Comparison of ENCODE assay signal across 8 cellular contexts in the genomic region with DNA sequence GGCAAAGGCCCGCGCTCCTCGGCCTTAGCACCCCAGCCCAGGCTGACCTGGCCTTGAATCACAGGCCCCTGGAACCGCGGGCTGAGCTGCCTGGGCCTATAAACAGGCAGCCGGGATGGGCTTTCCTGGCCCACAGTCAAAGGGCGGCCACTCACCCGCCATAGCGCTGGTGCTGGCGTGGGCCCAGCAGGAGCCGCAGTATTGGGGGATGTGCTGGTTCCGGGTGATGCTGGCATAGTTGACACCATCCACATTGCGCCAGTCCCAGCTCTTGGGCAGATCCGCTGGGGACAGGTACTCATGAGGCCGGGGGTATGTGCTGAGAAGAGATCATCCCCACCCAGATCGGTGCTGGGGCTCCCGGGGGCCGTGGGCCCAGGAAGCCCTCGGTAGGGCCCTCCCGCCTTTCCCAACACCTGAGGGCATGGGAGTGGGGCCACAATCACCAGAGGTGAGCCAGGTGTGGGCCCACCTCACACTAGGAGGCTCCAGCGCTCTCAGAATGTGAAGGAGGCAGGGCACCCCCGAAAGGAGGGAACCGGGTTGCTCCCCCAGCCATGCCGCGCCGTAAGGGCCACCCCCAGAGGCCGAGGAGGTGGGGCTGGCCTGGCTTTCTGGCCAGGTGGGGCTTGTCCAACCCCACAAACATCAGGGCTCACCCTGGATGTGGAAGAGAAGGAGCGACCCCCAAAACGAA. TPM values are rescaled to one million over a fixed set of nuclear protein-coding genes. Genes with fewer than 3 reads are reported as not detected.
DNase-seq lines count a peak whose midpoint lies in the region; ATAC-seq and TF ChIP-seq lines count a peak whose summit lies in the region.

No MANE protein-coding gene starts in this region.

- peaks cover 23% of the 10 kb centered on the region for H3K4me1 Mint-ChIP-seq in WTC11

- H3K4me3 Mint-ChIP-seq in WTC11: peak overlapping the region; percentile 60

- peaks cover 20% of the 10 kb centered on the region for H3K4me1 ChIP-seq in GM23248 (ENCODE audit: insufficient read depth)

- H3K27me3 ChIP-seq in GM23248 (replicated peaks; ENCODE audit: insufficient read depth): no peaks in the 10 kb centered on the region

- H3K4me2 ChIP-seq in GM23248 (ENCODE audit: unreplicated experiment): peak overlapping the region; percentile 89

- no peak overlapping the region for H3K27ac Mint-ChIP-seq in WTC11

- no peaks in the 10 kb centered on the region for H4K20me1 ChIP-seq in GM23248 (ENCODE audit: insufficient read depth)

- POLR2A ChIA-PET in WTC11 (lab: Charles Lee): no interaction called here

- peaks cover 43% of the 10 kb centered on the region for H3K79me2 ChIP-seq in GM23248 (ENCODE audit: insufficient read depth)

- CTCF ChIA-PET in WTC11 (lab: Charles Lee): no interaction called here

- no peaks in the 10 kb centered on the region for H3K9me3 Mint-ChIP-seq in WTC11

- in situ Hi-C loops in GM23248 (cut with MboI): loop anchor here (25.0 kb wide), 1 partner anchor 769 kb away; the partner anchor contains the start of gene ANKRD60

- peak overlapping the region; percentile 91 for H3K9ac ChIP-seq in GM23248

- peak; percentile 4; the same call in 1 of the 2 replicates for ATAC-seq in WTC11
- ATAC-seq in HG02642 (IDR thresholded peaks at IDR 0.05; ENCODE audit: poor library complexity, unreplicated experiment): no peak
- ATAC-seq in GM21825 (IDR thresholded peaks at IDR 0.05; ENCODE audit: unreplicated experiment): no peak

- peak overlapping the region; percentile 81 for H3K4me3 ChIP-seq in GM23248

- H3F3A ChIP-seq in GM23248 (ENCODE audit: insufficient read depth): 0 out of 2 replicates have a peak, but pooled peaks cover 5% of the 10 kb centered on the region

- peaks cover 28% of the 10 kb centered on the region for H3K27me3 Mint-ChIP-seq in WTC11 (ENCODE audit: low read depth)

- H3K9me2 ChIP-seq in GM23248 (ENCODE audit: insufficient read depth): no peaks in the 10 kb centered on the region

- 6 to 7% methylated on average over 28 of the region's 29 CpGs for WGBS in GM23248 (ENCODE audit: low coverage in 1 of 2, low lambda C conversion rate in 2 of 2, missing lambda C conversion rate in 2 of 2), 2 experiments

- peak overlapping the region; percentile 37 for H3K27ac ChIP-seq in GM23248

- DNase-seq in GM23248: peak; percentile 70
- DNase-seq in WTC11 (ENCODE audit: low spot score): no peak
- peak; percentile 67 for DNase-seq in glomerular visceral epithelial cell (ENCODE audit: extremely low spot score)
- DNase-seq in retina: peak; percentile 20
- no peak for DNase-seq in NCI-H446 (lab: John Stamatoyannopoulos, UW)
- DNase-seq in NCI-H69 (lab: John Stamatoyannopoulos, UW): no peak

- H3K9me3 ChIP-seq in GM23248 (ENCODE audit: low read depth): no peaks in the 10 kb centered on the region

- no peaks in the 10 kb centered on the region for H3K36me3 Mint-ChIP-seq in WTC11

- H3K36me3 ChIP-seq in GM23248 (ENCODE audit: low read depth): no peaks in the 10 kb centered on the region

- TF ChIP-seq CTCF in WTC11 (IDR thresholded peaks at IDR 0.05): no peak

- H2AFZ ChIP-seq in GM23248: peak overlapping the region; percentile 82

TF ChIP-seq in WTC11, 78 proteins besides CTCF, POLR2A, EP300 and RAD21:
- no peak for TF ChIP-seq TCF7 (CRISPR knock-in tag; IDR thresholded peaks at IDR 0.05; ENCODE audit: low read depth)
- TF ChIP-seq IRF1 (CRISPR knock-in tag; IDR thresholded peaks at IDR 0.05): no peak

RNA-seq across cellular contexts. Expression of gene CTSZ, which starts 0.7 kb away (rescaled TPM):
- total RNA-seq in GM23248 (2014; rRNA removed; shearing (Covaris generic)): 391 and 422 TPM in 2 replicates
- 13.5 and 14.2 TPM in 2 replicates for polyA plus RNA-seq in GM23248 (2016; fragmentation: Nextera tagmentation; extraction: Ambion mirVana)
- total RNA-seq in WTC11 (2021): 26.3 to 36.2 TPM (median 32.4 TPM) in 3 replicates

RNA-seq across cellular contexts. Expression of gene TUBB1, which starts 12.9 kb away (rescaled TPM):
- not detected in 2 replicates for total RNA-seq in GM23248 (2014; rRNA removed; shearing (Covaris generic))
- 0.05 and 0.09 TPM in 2 replicates for polyA plus RNA-seq in GM23248 (2016; fragmentation: Nextera tagmentation; extraction: Ambion mirVana)
- not detected in 3 replicates for total RNA-seq in WTC11 (2021)

RNA-seq across cellular contexts. Expression of gene NELFCD, which starts 25.3 kb away (rescaled TPM):
- total RNA-seq in GM23248 (2014; rRNA removed; shearing (Covaris generic)): 36.3 and 52.5 TPM in 2 replicates
- 57.4 and 59.8 TPM in 2 replicates for polyA plus RNA-seq in GM23248 (2016; fragmentation: Nextera tagmentation; extraction: Ambion mirVana)
- 53.0 to 66.9 TPM (median 57.6 TPM) in 3 replicates for total RNA-seq in WTC11 (2021)

RNA-seq across cellular contexts. Expression of gene ATP5F1E, which starts 25.8 kb away (rescaled TPM):
- 20.0 and 21.1 TPM in 2 replicates for total RNA-seq in GM23248 (2014; rRNA removed; shearing (Covaris generic))
- polyA plus RNA-seq in GM23248 (2016; fragmentation: Nextera tagmentation; extraction: Ambion mirVana): 236 and 245 TPM in 2 replicates
- 41.1 to 44.8 TPM (median 43.0 TPM) in 3 replicates for total RNA-seq in WTC11 (2021)

RNA-seq across cellular contexts. Expression of gene PRELID3B, which starts 36.3 kb away (rescaled TPM):
- total RNA-seq in GM23248 (2014; rRNA removed; shearing (Covaris generic)): 64.1 and 72.8 TPM in 2 replicates
- 75.8 and 76.4 TPM in 2 replicates for polyA plus RNA-seq in GM23248 (2016; fragmentation: Nextera tagmentation; extraction: Ambion mirVana)
- 46.9 to 48.7 TPM (median 47.0 TPM) in 3 replicates for total RNA-seq in WTC11 (2021)

Comparison
In these comparisons a context has a peak if more than half of its experiments do, and no peak if none do; other contexts are left out.
1. DNase-seq: peak in GM23248 (single experiment), glomerular visceral epithelial cell (single experiment) and retina (single experiment); none in WTC11 (single experiment), NCI-H446 (0 of 2) and NCI-H69 (single experiment).
2. RNA of gene CTSZ, which starts 0.7 kb away (total RNA-seq): 391 to 422 TPM in GM23248; 26.3 to 36.2 TPM in WTC11; every median in the first group is over 10 times any median in the second.